In genomic region chr6:110664933-110665332, GRCh38 we compare ENCODE assay signal across 14 cellular contexts.
DNase-seq lines count a peak whose midpoint lies in the region; ATAC-seq, FAIRE-seq and TF ChIP-seq lines count a peak whose summit lies in the region.
"Had no signal": no experiment of that assay in that cellular context is flagged by ENCODE, and none has a peak within 500 bp of the region (broad histone marks: within the 10 kb centered on the region; RNA-seq: fewer than 3 reads in every experiment).

No MANE protein-coding gene starts in this region.

- no peak for ATAC-seq in K562
- ATAC-seq in GM18907 (IDR thresholded peaks at IDR 0.05; ENCODE audit: unreplicated experiment) = no peak
- no peak for ATAC-seq in gastroesophageal sphincter
- no peak for ATAC-seq in HG03196 (IDR thresholded peaks at IDR 0.05; ENCODE audit: unreplicated experiment)
- ATAC-seq: activated CD8-positive, alpha-beta memory T cell treated with anti-CD3 and anti-CD28 coated beads, Interleukin-2, amount 10 ng/mL, durations not matched to agents 7 days and 5 days had no signal

- no peak for TF ChIP-seq RAD21 in K562 (CRISPR knock-in tag; conservative IDR thresholded peaks at IDR 0.05 in 1 of 2, IDR thresholded peaks at IDR 0.05 in 1 of 2)

- no peaks in the 10 kb centered on the region for H4K20me1 ChIP-seq in K562 (replicated peaks; ENCODE audit: control insufficient read depth, insufficient read depth, low read length)

- CTCF ChIA-PET in K562 (lab: Yijun Ruan, JAX; ENCODE audit: low intra/inter-chr PET ratio) = no interaction called here

- POLR2A ChIA-PET in K562 (lab: Yijun Ruan, JAX) = interaction anchor here (0.6 to 1.8 kb wide), 2 partner anchors 27 to 212 kb away, joined by 3 to 5 read pairs; no protein-coding TSS in a partner anchor

- TF ChIP-seq POLR2A in K562 (conservative IDR thresholded peaks at IDR 0.05) (no peak), gastroesophageal sphincter (IDR thresholded peaks at IDR 0.05) (no peak)

- no peaks in the 10 kb centered on the region for H3K36me3 ChIP-seq in K562 (ENCODE audit: control insufficient read depth, insufficient read depth, low read length)
- peaks cover 0 to 10% of the 10 kb centered on the region in 2 donors for H3K36me3 ChIP-seq in gastroesophageal sphincter

- TF ChIP-seq CTCF in GM13977 (IDR thresholded peaks at IDR 0.05; ENCODE audit: extremely low read depth, insufficient read depth, missing control alignments) (no peak), K562 (IDR thresholded peaks at IDR 0.05 in 2 of 3, conservative IDR thresholded peaks at IDR 0.05 in 1 of 3; ENCODE audit: insufficient read depth in 2 of 3, low read depth in 1 of 3, low read length in 3 of 3) (no peak), gastroesophageal sphincter (IDR thresholded peaks at IDR 0.05) (no peak)

- no peak overlapping the region for H3K9ac ChIP-seq in K562 (ENCODE audit: insufficient read depth in 1 of 2, low read depth in 2 of 2, low read length in 2 of 2)

- no peak overlapping the region for H2AFZ ChIP-seq in K562 (ENCODE audit: low read depth, low read length)

- DNase-seq in GM13977 (ENCODE audit: low spot score) = peak; percentile 20
- peak; percentile 90 to 91 for DNase-seq in Kasumi-1 (lab: John Stamatoyannopoulos, UW)
- no peak for DNase-seq in K562 (ENCODE audit: extremely low read depth in 1 of 4, low spot score in 3 of 4)
- peak; percentile 52 for DNase-seq in renal cortical epithelial cell (ENCODE audit: low read depth)
- no peak for DNase-seq in stimulated activated CD4-positive, alpha-beta T cell treated with anti-CD3 and anti-CD28 coated beads, Interleukin-1b, Interleukin-23, amount 100 ng/mL, for 48 hours
- DNase-seq: activated CD8-positive, alpha-beta memory T cell treated with anti-CD3 and anti-CD28 coated beads, Interleukin-2, amount 10 ng/mL, durations not matched to agents 7 days and 5 days; foreskin melanocyte; mammary epithelial cell; NCI-H1694 had no signal

- H3K9me3 ChIP-seq in K562 (replicated peaks; ENCODE audit: control insufficient read depth, insufficient read depth, low read depth, low read length) (no peaks in the 10 kb centered on the region), gastroesophageal sphincter (no peaks in the 10 kb centered on the region)

- H3K27me3 ChIP-seq in K562 (ENCODE audit: control insufficient read depth in 2 of 2, insufficient read depth in 2 of 2, low read length in 2 of 2) (0 out of 5 replicates have a peak, but pooled peaks cover 0 to 4% of the 10 kb centered on the region in 2 experiments), gastroesophageal sphincter (no peaks in the 10 kb centered on the region)

- TF ChIP-seq EP300 in K562 (IDR thresholded peaks at IDR 0.05; ENCODE audit: low read length) (no peak), gastroesophageal sphincter (IDR thresholded peaks at IDR 0.05) (no peak)

- no peaks in the 10 kb centered on the region for H3K9me1 ChIP-seq in K562 (ENCODE audit: control insufficient read depth, insufficient read depth, low read length)

- no TSS peak for BruUV-seq in K562 (replicated peaks; lab: Mats Ljungman, UMichigan)

- intact Hi-C loops in K562 (cut with micrococcal nuclease) = no loop called here

- H3K27ac ChIP-seq in K562 (ENCODE audit: extremely low read depth, low read depth, low read length) (peak overlapping the region; percentile 36; the same call in 1 of the 3 replicates), gastroesophageal sphincter (no peak overlapping the region)
- H3K27ac ChIP-seq: SK-N-MC had no signal

- H3K4me1 ChIP-seq in K562 (replicated peaks in 1 of 2; ENCODE audit: control insufficient read depth in 2 of 2, insufficient read depth in 2 of 2, low read length in 2 of 2) (no peaks in the 10 kb centered on the region; a peak in 1 of 5 replicates), gastroesophageal sphincter (no peaks in the 10 kb centered on the region)

- H3K4me2 ChIP-seq in K562 (ENCODE audit: insufficient read depth, low read length) = no peak overlapping the region

- no peak overlapping the region for H3K4me3 ChIP-seq in K562
- no peak overlapping the region for H3K4me3 ChIP-seq in gastroesophageal sphincter
- H3K4me3 ChIP-seq: SK-N-MC had no signal

- FAIRE-seq in K562 (lab: Jason Lieb, UNC) = no peak
- FAIRE-seq: bronchial epithelial cell had no signal

- in situ Hi-C loops in GM13977 (cut with MboI; ENCODE audit: low pct_unique_long_range_greater_than_20kb, low sequenced_read_pairs, unreplicated experiment) = no loop called here
- in situ Hi-C loops in K562 (cut with MboI) = no loop called here

- WGBS in K562 (ENCODE audit: insufficient coverage, low coverage, missing lambda C conversion rate) = 0% methylated on average over 1 of the region's 1 CpG
- 57% methylated on average over 1 of the region's 1 CpG for WGBS in gastroesophageal sphincter (ENCODE audit: low coverage in 1 of 2), 2 donors

- H3K79me2 ChIP-seq in K562 (ENCODE audit: control insufficient read depth, insufficient read depth, low read length) = no peaks in the 10 kb centered on the region

TF ChIP-seq in K562, 482 proteins besides CTCF, POLR2A, EP300 and RAD21:
- TF ChIP-seq SRF (CRISPR knock-in tag; IDR thresholded peaks at IDR 0.05) (peak in 1 of 2 experiments; percentile 16; a peak in 1 of 4 replicates), HMBOX1 (IDR thresholded peaks at IDR 0.05) (0 out of 2 replicates have a peak, but pooled peaks have one; percentile 37), CREB1 (IDR thresholded peaks at IDR 0.05) (no peak), CREB1 (CRISPR knock-in tag; IDR thresholded peaks at IDR 0.05) (no peak)

Comparison
In these comparisons a context has a peak if more than half of its experiments do, and no peak if none do; other contexts are left out.
1. DNase-seq: peak in GM13977 (single experiment), Kasumi-1 (2 of 2) and renal cortical epithelial cell (single experiment); none in K562 (0 of 4) and stimulated activated CD4-positive, alpha-beta T cell treated with anti-CD3 and anti-CD28 coated beads, Interleukin-1b, Interleukin-23, amount 100 ng/mL, for 48 hours (single experiment).